Comparison of ENCODE assay signal across 1 cellular context in the genomic region with DNA sequence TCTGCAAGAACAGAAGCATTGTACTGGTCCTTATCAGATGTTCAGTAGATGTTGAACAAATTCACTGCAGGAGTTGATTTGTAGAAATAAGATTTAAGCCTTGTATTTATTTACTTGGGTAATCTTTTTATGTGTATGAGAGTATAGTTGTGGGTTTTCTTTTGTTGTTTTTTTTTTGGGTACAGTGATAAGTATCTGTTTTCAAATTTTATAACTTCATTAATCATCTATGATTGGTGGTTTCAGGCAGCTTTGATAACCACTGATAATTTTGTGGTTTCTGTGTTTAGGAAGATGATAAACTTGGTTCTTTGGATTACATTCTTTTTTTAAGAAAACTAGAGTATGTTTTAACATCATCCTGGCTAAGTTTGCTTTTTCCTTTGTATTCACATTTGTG.
TF ChIP-seq lines count a peak whose summit lies in the region.

No MANE protein-coding gene starts in this region.

TF ChIP-seq in K562, 482 proteins besides CTCF, POLR2A, EP300 and RAD21 (continued from another document and continues in another):
- TF ChIP-seq PBX2 (CRISPR knock-in tag; IDR thresholded peaks at IDR 0.05; ENCODE audit: low read depth) (no peak), PBX2 (tag; conservative IDR thresholded peaks at IDR 0.05; ENCODE audit: low read depth) (peak; percentile 78), ERF (CRISPR knock-in tag; IDR thresholded peaks at IDR 0.05) (no peak), FOXA3 (CRISPR knock-in tag; conservative IDR thresholded peaks at IDR 0.05 in 1 of 2, IDR thresholded peaks at IDR 0.05 in 1 of 2) (no peak), JUN (IDR thresholded peaks at IDR 0.05; ENCODE audit: borderline replicate concordance, low read depth, low read length) (no peak), JUN (CRISPR knock-in tag; IDR thresholded peaks at IDR 0.05; ENCODE audit: borderline replicate concordance) (no peak), KAT2B (IDR thresholded peaks at IDR 0.05; ENCODE audit: low read depth, low read length) (no peak), GTF3C2 (IDR thresholded peaks at IDR 0.05; ENCODE audit: borderline replicate concordance, extremely low read depth, insufficient read length) (no peak), NCOR1 (IDR thresholded peaks at IDR 0.05) (no peak), SIRT6 (IDR thresholded peaks at IDR 0.05; ENCODE audit: low read depth, low read length) (no peak), ZNF766 (CRISPR knock-in tag; conservative IDR thresholded peaks at IDR 0.05) (0 out of 2 replicates have a peak, but pooled peaks have one; percentile 35), NFXL1 (CRISPR knock-in tag; IDR thresholded peaks at IDR 0.05) (no peak), CBX1 (IDR thresholded peaks at IDR 0.05; ENCODE audit: low read depth) (no peak), BDP1 (IDR thresholded peaks at IDR 0.05; ENCODE audit: insufficient read depth, insufficient read length) (no peak), ZNF76 (CRISPR knock-in tag; IDR thresholded peaks at IDR 0.05; ENCODE audit: borderline replicate concordance) (no peak), PRDM10 (IDR thresholded peaks at IDR 0.05; ENCODE audit: partially characterized antibody) (no peak), ZNF57 (CRISPR knock-in tag; IDR thresholded peaks at IDR 0.05) (no peak), ZSCAN29 (IDR thresholded peaks at IDR 0.05) (no peak), ZNF586 (CRISPR knock-in tag; conservative IDR thresholded peaks at IDR 0.05) (no peak), FOXK1 (CRISPR knock-in tag; IDR thresholded peaks at IDR 0.05; ENCODE audit: borderline replicate concordance) (no peak), SRSF1 (IDR thresholded peaks at IDR 0.05; ENCODE audit: low read depth, low read length) (no peak), SMAD2 (IDR thresholded peaks at IDR 0.05; ENCODE audit: low read depth, low read length) (no peak), ZNF354B (CRISPR knock-in tag; IDR thresholded peaks at IDR 0.05) (no peak), CBFA2T3 (IDR thresholded peaks at IDR 0.05) (peak; percentile 51; the same call in 1 of the 2 replicates), SMARCE1 (IDR thresholded peaks at IDR 0.05) (peak; percentile 72; the same call in 1 of the 2 replicates), FOXP1 (CRISPR knock-in tag; IDR thresholded peaks at IDR 0.05) (no peak), HOXB6 (CRISPR knock-in tag; IDR thresholded peaks at IDR 0.05; ENCODE audit: borderline replicate concordance) (no peak), BCOR (IDR thresholded peaks at IDR 0.05) (peak; percentile 20; the same call in 1 of the 2 replicates), MEF2A (IDR thresholded peaks at IDR 0.05; ENCODE audit: control insufficient read depth, low read depth, low read length) (no peak)
- TF ChIP-seq, protein P1, sequence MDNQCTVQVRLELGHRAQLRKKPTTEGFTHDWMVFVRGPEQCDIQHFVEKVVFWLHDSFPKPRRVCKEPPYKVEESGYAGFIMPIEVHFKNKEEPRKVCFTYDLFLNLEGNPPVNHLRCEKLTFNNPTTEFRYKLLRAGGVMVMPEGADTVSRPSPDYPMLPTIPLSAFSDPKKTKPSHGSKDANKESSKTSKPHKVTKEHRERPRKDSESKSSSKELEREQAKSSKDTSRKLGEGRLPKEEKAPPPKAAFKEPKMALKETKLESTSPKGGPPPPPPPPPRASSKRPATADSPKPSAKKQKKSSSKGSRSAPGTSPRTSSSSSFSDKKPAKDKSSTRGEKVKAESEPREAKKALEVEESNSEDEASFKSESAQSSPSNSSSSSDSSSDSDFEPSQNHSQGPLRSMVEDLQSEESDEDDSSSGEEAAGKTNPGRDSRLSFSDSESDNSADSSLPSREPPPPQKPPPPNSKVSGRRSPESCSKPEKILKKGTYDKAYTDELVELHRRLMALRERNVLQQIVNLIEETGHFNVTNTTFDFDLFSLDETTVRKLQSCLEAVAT (IDR thresholded peaks at IDR 0.05): 0 out of 4 replicates have a peak, but pooled peaks of 1 of the 2 experiments have one; percentile 28
- TF ChIP-seq, protein P2, sequence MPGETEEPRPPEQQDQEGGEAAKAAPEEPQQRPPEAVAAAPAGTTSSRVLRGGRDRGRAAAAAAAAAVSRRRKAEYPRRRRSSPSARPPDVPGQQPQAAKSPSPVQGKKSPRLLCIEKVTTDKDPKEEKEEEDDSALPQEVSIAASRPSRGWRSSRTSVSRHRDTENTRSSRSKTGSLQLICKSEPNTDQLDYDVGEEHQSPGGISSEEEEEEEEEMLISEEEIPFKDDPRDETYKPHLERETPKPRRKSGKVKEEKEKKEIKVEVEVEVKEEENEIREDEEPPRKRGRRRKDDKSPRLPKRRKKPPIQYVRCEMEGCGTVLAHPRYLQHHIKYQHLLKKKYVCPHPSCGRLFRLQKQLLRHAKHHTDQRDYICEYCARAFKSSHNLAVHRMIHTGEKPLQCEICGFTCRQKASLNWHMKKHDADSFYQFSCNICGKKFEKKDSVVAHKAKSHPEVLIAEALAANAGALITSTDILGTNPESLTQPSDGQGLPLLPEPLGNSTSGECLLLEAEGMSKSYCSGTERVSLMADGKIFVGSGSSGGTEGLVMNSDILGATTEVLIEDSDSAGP (CRISPR knock-in tag; IDR thresholded peaks at IDR 0.05): no peak
- TF ChIP-seq, protein P3, sequence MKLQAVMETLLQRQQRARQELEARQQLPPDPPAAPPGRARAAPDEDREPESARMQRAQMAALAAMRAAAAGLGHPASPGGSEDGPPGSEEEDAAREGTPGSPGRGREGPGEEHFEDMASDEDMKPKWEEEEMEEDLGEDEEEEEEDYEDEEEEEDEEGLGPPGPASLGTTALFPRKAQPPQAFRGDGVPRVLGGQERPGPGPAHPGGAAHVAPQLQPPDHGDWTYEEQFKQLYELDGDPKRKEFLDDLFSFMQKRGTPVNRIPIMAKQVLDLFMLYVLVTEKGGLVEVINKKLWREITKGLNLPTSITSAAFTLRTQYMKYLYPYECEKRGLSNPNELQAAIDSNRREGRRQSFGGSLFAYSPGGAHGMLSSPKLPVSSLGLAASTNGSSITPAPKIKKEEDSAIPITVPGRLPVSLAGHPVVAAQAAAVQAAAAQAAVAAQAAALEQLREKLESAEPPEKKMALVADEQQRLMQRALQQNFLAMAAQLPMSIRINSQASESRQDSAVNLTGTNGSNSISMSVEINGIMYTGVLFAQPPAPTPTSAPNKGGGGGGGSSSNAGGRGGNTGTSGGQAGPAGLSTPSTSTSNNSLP (IDR thresholded peaks at IDR 0.05; ENCODE audit: borderline replicate concordance, low read depth, low read length): no peak
- TF ChIP-seq, protein P4, sequence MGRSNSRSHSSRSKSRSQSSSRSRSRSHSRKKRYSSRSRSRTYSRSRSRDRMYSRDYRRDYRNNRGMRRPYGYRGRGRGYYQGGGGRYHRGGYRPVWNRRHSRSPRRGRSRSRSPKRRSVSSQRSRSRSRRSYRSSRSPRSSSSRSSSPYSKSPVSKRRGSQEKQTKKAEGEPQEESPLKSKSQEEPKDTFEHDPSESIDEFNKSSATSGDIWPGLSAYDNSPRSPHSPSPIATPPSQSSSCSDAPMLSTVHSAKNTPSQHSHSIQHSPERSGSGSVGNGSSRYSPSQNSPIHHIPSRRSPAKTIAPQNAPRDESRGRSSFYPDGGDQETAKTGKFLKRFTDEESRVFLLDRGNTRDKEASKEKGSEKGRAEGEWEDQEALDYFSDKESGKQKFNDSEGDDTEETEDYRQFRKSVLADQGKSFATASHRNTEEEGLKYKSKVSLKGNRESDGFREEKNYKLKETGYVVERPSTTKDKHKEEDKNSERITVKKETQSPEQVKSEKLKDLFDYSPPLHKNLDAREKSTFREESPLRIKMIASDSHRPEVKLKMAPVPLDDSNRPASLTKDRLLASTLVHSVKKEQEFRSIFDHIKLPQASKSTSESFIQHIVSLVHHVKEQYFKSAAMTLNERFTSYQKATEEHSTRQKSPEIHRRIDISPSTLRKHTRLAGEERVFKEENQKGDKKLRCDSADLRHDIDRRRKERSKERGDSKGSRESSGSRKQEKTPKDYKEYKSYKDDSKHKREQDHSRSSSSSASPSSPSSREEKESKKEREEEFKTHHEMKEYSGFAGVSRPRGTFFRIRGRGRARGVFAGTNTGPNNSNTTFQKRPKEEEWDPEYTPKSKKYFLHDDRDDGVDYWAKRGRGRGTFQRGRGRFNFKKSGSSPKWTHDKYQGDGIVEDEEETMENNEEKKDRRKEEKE (IDR thresholded peaks at IDR 0.05; ENCODE audit: borderline replicate concordance in 1 of 2, control insufficient read depth in 1 of 2, low read depth in 2 of 2, low read length in 1 of 2): no peak
- TF ChIP-seq, protein P5, sequence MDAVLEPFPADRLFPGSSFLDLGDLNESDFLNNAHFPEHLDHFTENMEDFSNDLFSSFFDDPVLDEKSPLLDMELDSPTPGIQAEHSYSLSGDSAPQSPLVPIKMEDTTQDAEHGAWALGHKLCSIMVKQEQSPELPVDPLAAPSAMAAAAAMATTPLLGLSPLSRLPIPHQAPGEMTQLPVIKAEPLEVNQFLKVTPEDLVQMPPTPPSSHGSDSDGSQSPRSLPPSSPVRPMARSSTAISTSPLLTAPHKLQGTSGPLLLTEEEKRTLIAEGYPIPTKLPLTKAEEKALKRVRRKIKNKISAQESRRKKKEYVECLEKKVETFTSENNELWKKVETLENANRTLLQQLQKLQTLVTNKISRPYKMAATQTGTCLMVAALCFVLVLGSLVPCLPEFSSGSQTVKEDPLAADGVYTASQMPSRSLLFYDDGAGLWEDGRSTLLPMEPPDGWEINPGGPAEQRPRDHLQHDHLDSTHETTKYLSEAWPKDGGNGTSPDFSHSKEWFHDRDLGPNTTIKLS (IDR thresholded peaks at IDR 0.05; ENCODE audit: borderline replicate concordance, low read depth): no peak
